Comparison of ENCODE assay signal across 8 cellular contexts in genomic region chr19:42129399-42130253, GRCh38. TPM values are rescaled to one million over a fixed set of nuclear protein-coding genes. Genes with fewer than 3 reads are reported as not detected.
A peak's percentile ranks its signal among the peaks of the same experiment; 100 is the strongest.
DNase-seq lines count a peak whose midpoint lies in the region; ATAC-seq and TF ChIP-seq lines count a peak whose summit lies in the region.

No MANE protein-coding gene starts in this region.

- POLR2A ChIA-PET in Caco-2 (lab: Charles Lee) (no interaction called here), A673 (lab: Charles Lee; ENCODE audit: low non-redundant PET) (no interaction called here)

- peak overlapping the region; percentile 73 for H3K4me3 ChIP-seq in GM08714 (ENCODE audit: low read length)
- H3K4me3 ChIP-seq in MM.1S (ENCODE audit: low read length): peak overlapping the region; percentile 51
- H3K4me3 ChIP-seq in colonic mucosa: no peak overlapping the region
- no peak overlapping the region for H3K4me3 ChIP-seq in prostate gland
- no peak overlapping the region for H3K4me3 ChIP-seq in Caco-2 (ENCODE audit: low read depth, low read length)
- H3K4me3 ChIP-seq in A673 (ENCODE audit: low read depth, low read length, poor library complexity, severe bottlenecking): no peak overlapping the region

- H3K79me2 ChIP-seq in MM.1S (ENCODE audit: low read length): peaks cover 4% of the 10 kb centered on the region; the same call in 1 of the 2 replicates

- BruUV-seq in Caco-2 (replicated peaks; lab: Mats Ljungman, UMichigan) (no TSS peak), A673 (replicated peaks; lab: Mats Ljungman, UMichigan) (no TSS peak)

- DNase-seq in MM.1S: peak; percentile 70
- peak; percentile 31 for DNase-seq in colonic mucosa
- peak; percentile 24 for DNase-seq in prostate gland (ENCODE audit: low spot score)
- no peak for DNase-seq in Caco-2
- no peak for DNase-seq in hepatic stellate cell (ENCODE audit: low spot score)
- DNase-seq in A673 (ENCODE audit: low spot score): no peak

- intact Hi-C loops in colonic mucosa (cut with DNase I) (loop anchor here (5.0 to 10.0 kb wide), 2 partner anchors 118 to 195 kb away; partner anchors contain the start of gene MEGF8), prostate gland (cut with DNase I) (no loop called here), Caco-2 (cut with micrococcal nuclease; ENCODE audit: unreplicated experiment) (no loop called here), A673 (cut with micrococcal nuclease; ENCODE audit: unreplicated experiment) (no loop called here)

- no peak overlapping the region for H3K27ac Mint-ChIP-seq in Caco-2 (ENCODE audit: unreplicated experiment)

- no peaks in the 10 kb centered on the region for H3K36me3 Mint-ChIP-seq in Caco-2 (ENCODE audit: insufficient read depth, unreplicated experiment)

- no peak overlapping the region for H3K4me3 Mint-ChIP-seq in Caco-2 (ENCODE audit: unreplicated experiment)

- CTCF ChIA-PET in Caco-2 (lab: Charles Lee) (no interaction called here), A673 (lab: Charles Lee) (no interaction called here)

- H3K27ac ChIP-seq in MM.1S (ENCODE audit: low read length) (peak overlapping the region; percentile 72), colonic mucosa (no peak overlapping the region), prostate gland (no peak overlapping the region), A673 (ENCODE audit: low read depth, low read length, poor library complexity, severe bottlenecking) (no peak overlapping the region)

- H4K20me1 ChIP-seq in MM.1S (ENCODE audit: insufficient read depth, low read length): no peaks in the 10 kb centered on the region

- H3K4me1 Mint-ChIP-seq in Caco-2 (ENCODE audit: low read depth, unreplicated experiment): no peaks in the 10 kb centered on the region

- ATAC-seq in GM21381 (IDR thresholded peaks at IDR 0.05; ENCODE audit: unreplicated experiment): peak; percentile 45

- 42% methylated on average over 20 of the region's 20 CpGs for WGBS in prostate gland

- no peaks in the 10 kb centered on the region for H3K9me2 ChIP-seq in MM.1S (replicated peaks; ENCODE audit: insufficient read depth, low read length)

- H2AFZ ChIP-seq in MM.1S (ENCODE audit: low read length): peak overlapping the region; percentile 55

- H3K36me3 ChIP-seq in MM.1S (replicated peaks; ENCODE audit: insufficient read depth, low read length): no peaks in the 10 kb centered on the region
- no peaks in the 10 kb centered on the region for H3K36me3 ChIP-seq in colonic mucosa
- H3K36me3 ChIP-seq in prostate gland: no peaks in the 10 kb centered on the region
- no peaks in the 10 kb centered on the region for H3K36me3 ChIP-seq in Caco-2 (ENCODE audit: control insufficient read depth, insufficient read depth, low read length)
- H3K36me3 ChIP-seq in A673 (ENCODE audit: insufficient read depth, low read length, poor library complexity, severe bottlenecking): no peaks in the 10 kb centered on the region

- no peak for TF ChIP-seq CTCF in MM.1S (IDR thresholded peaks at IDR 0.05; ENCODE audit: low read length)
- TF ChIP-seq CTCF in colonic mucosa (IDR thresholded peaks at IDR 0.05): no peak
- no peak for TF ChIP-seq CTCF in prostate gland (IDR thresholded peaks at IDR 0.05)
- TF ChIP-seq CTCF in Caco-2 (IDR thresholded peaks at IDR 0.05; ENCODE audit: insufficient read depth in 1 of 2, low read depth in 1 of 2, low read length in 1 of 2, severe bottlenecking in 1 of 2, unreplicated experiment in 1 of 2): no peak
- TF ChIP-seq CTCF in A673 (conservative IDR thresholded peaks at IDR 0.05; ENCODE audit: low read depth, low read length): no peak

- H3K4me2 ChIP-seq in MM.1S (ENCODE audit: low read depth, low read length): peak overlapping the region; percentile 81

- peaks cover 44% of the 10 kb centered on the region for H3K4me1 ChIP-seq in MM.1S (ENCODE audit: low read length)
- peaks cover 3% of the 10 kb centered on the region for H3K4me1 ChIP-seq in colonic mucosa
- no peaks in the 10 kb centered on the region for H3K4me1 ChIP-seq in prostate gland (replicated peaks)
- no peaks in the 10 kb centered on the region; the same call in 1 of the 2 replicates for H3K4me1 ChIP-seq in Caco-2
- peaks cover 8% of the 10 kb centered on the region for H3K4me1 ChIP-seq in A673 (ENCODE audit: insufficient read depth, low read length, poor library complexity, severe bottlenecking)

- peaks cover 16% of the 10 kb centered on the region for H3K27me3 Mint-ChIP-seq in Caco-2 (ENCODE audit: insufficient read depth, unreplicated experiment)

- H3K27me3 ChIP-seq in MM.1S (replicated peaks; ENCODE audit: insufficient read depth, low read length) (no peaks in the 10 kb centered on the region), colonic mucosa (peaks cover 14% of the 10 kb centered on the region), prostate gland (replicated peaks; ENCODE audit: insufficient read depth) (no peaks in the 10 kb centered on the region), Caco-2 (replicated peaks; ENCODE audit: control insufficient read depth, insufficient read depth, low read length) (no peaks in the 10 kb centered on the region; the same call in 1 of the 2 replicates), A673 (replicated peaks; ENCODE audit: insufficient read depth, low read depth, low read length, poor library complexity) (no peaks in the 10 kb centered on the region)

- H3K9me3 ChIP-seq in MM.1S (replicated peaks; ENCODE audit: insufficient read depth, low read length) (no peaks in the 10 kb centered on the region), colonic mucosa (no peaks in the 10 kb centered on the region), prostate gland (no peaks in the 10 kb centered on the region), Caco-2 (no peaks in the 10 kb centered on the region), A673 (ENCODE audit: low read depth, low read length, poor library complexity, severe bottlenecking) (no peaks in the 10 kb centered on the region)

- TF ChIP-seq POLR2A in prostate gland (IDR thresholded peaks at IDR 0.05): no peak

- H3K9me3 Mint-ChIP-seq in Caco-2 (ENCODE audit: unreplicated experiment): no peaks in the 10 kb centered on the region

- H3K9ac ChIP-seq in MM.1S (ENCODE audit: low read length): peak overlapping the region; percentile 18; the same call in 1 of the 2 replicates
- no peak overlapping the region for H3K9ac ChIP-seq in colonic mucosa (ENCODE audit: low read depth in 2 of 2, low read length in 2 of 2)

- peaks cover 10% of the 10 kb centered on the region for H3F3A ChIP-seq in MM.1S (ENCODE audit: insufficient read depth, low read length)

RNA-seq across cellular contexts. Expression of gene POU2F2, which starts 2.6 kb away (rescaled TPM):
- 1 to 10 TPM; 2.1 to 4.0 TPM for total RNA-seq in colonic mucosa
- 10 to 100 TPM in 1 of 2 donors, 1 to 10 TPM in 1; 3.4 to 17.4 TPM for total RNA-seq in prostate gland
- total RNA-seq in Caco-2 (2022): 0.95 and 1.5 TPM in 2 replicates
- 2.2 and 2.5 TPM in 2 replicates for total RNA-seq in A673 (2021)

RNA-seq across cellular contexts. Expression of gene ZNF574, which starts 53.7 kb away (rescaled TPM):
- total RNA-seq in colonic mucosa (10 to 100 TPM; 14.7 to 15.9 TPM), prostate gland (10 to 100 TPM; 24.4 to 44.1 TPM), Caco-2 (2022) (22.4 and 22.7 TPM in 2 replicates), A673 (2021) (24.3 and 27.5 TPM in 2 replicates)

RNA-seq across cellular contexts. Expression of gene GRIK5, which starts 59.6 kb away (rescaled TPM):
- total RNA-seq in colonic mucosa (1 to 10 TPM in 1 of 2 donors, under 1 TPM in 1; 0.62 to 2.3 TPM), prostate gland (10 to 100 TPM in 1 of 2 donors, 1 to 10 TPM in 1; 1.3 to 25.2 TPM), Caco-2 (2022) (0.30 and 0.48 TPM in 2 replicates), A673 (2021) (21.2 and 24.0 TPM in 2 replicates)

Comparison
In these comparisons a context has a peak if more than half of its experiments do, and no peak if none do; other contexts are left out.
1. H3K4me3 ChIP-seq: peak in GM08714 (single experiment) and MM.1S (single experiment); none in colonic mucosa (single experiment), prostate gland (0 of 2), Caco-2 (single experiment) and A673 (single experiment).
2. DNase-seq: peak in MM.1S (single experiment), colonic mucosa (single experiment) and prostate gland (single experiment); none in Caco-2 (0 of 2), hepatic stellate cell (single experiment) and A673 (single experiment).